Comparison of ENCODE assay signal across 12 cellular contexts in genomic region chr4:168796362-168797106, GRCh38.
DNase-seq lines count a peak whose midpoint lies in the region; FAIRE-seq and TF ChIP-seq lines count a peak whose summit lies in the region.
"Had no signal": no experiment of that assay in that cellular context is flagged by ENCODE, and none has a peak within 500 bp of the region (broad histone marks: within the 10 kb centered on the region; RNA-seq: fewer than 3 reads in every experiment).

No MANE protein-coding gene starts in this region.

- H3K9ac ChIP-seq in astrocyte (ENCODE audit: low read length) (peak overlapping the region; percentile 81), smooth muscle cell (ENCODE audit: low read depth) (peak overlapping the region; percentile 87)

- H3K4me2 ChIP-seq in astrocyte (ENCODE audit: low read length) (peak overlapping the region; percentile 71), smooth muscle cell (peak overlapping the region; percentile 56), OCI-LY7 (ENCODE audit: low read length) (no peak overlapping the region)

- no peaks in the 10 kb centered on the region for H3K27me3 ChIP-seq in astrocyte (ENCODE audit: insufficient read depth, low read length)
- no peaks in the 10 kb centered on the region for H3K27me3 ChIP-seq in smooth muscle cell (ENCODE audit: low read depth)
- no peaks in the 10 kb centered on the region for H3K27me3 ChIP-seq in effector memory CD4-positive, alpha-beta T cell (replicated peaks; ENCODE audit: control insufficient read depth, insufficient read depth, low read length, poor library complexity, severe bottlenecking)

- H3K27ac Mint-ChIP-seq in astrocyte (ENCODE audit: unreplicated experiment) = peak overlapping the region; percentile 97
- H3K27ac Mint-ChIP-seq: effector memory CD8-positive, alpha-beta T cell; T-cell had no signal

- H3K4me1 ChIP-seq in astrocyte (ENCODE audit: insufficient read depth, low read length) (peaks cover 29% of the 10 kb centered on the region), smooth muscle cell (ENCODE audit: low read depth) (peaks cover 24% of the 10 kb centered on the region), OCI-LY7 (ENCODE audit: insufficient read depth, low read length, poor library complexity, severe bottlenecking) (no peaks in the 10 kb centered on the region)
- no peaks in the 10 kb centered on the region for H3K4me1 ChIP-seq in effector memory CD4-positive, alpha-beta T cell (ENCODE audit: control insufficient read depth, insufficient read depth, low read length, poor library complexity, severe bottlenecking)

- H3K4me1 Mint-ChIP-seq in astrocyte (ENCODE audit: low read depth, unreplicated experiment) = peaks cover 71% of the 10 kb centered on the region
- H3K4me1 Mint-ChIP-seq: T-cell had no signal

- H3K4me3 ChIP-seq in astrocyte (ENCODE audit: insufficient read depth, low read depth, low read length) = no peak overlapping the region
- peak overlapping the region; percentile 3 for H3K4me3 ChIP-seq in smooth muscle cell
- no peak overlapping the region for H3K4me3 ChIP-seq in effector memory CD4-positive, alpha-beta T cell (ENCODE audit: insufficient read depth, low read depth, low read length, poor library complexity, severe bottlenecking)
- H3K4me3 ChIP-seq in OCI-LY7 (ENCODE audit: low read depth, low read length, poor library complexity, severe bottlenecking) = no peak overlapping the region

- TF ChIP-seq CTCF in astrocyte (IDR thresholded peaks at IDR 0.05; ENCODE audit: insufficient read depth, low read depth, low read length) (no peak), smooth muscle cell (IDR thresholded peaks at IDR 0.05; ENCODE audit: borderline replicate concordance, insufficient read depth, poor library complexity, severe bottlenecking) (no peak), OCI-LY7 (conservative IDR thresholded peaks at IDR 0.05; ENCODE audit: low read length) (no peak)

- H3K36me3 ChIP-seq in astrocyte (ENCODE audit: insufficient read depth, low read length) (no peaks in the 10 kb centered on the region), smooth muscle cell (ENCODE audit: low read depth) (no peaks in the 10 kb centered on the region), OCI-LY7 (ENCODE audit: insufficient read depth, low read length) (no peaks in the 10 kb centered on the region)
- no peaks in the 10 kb centered on the region for H3K36me3 ChIP-seq in effector memory CD4-positive, alpha-beta T cell (ENCODE audit: control insufficient read depth, insufficient read depth, low read length)

- FAIRE-seq in astrocyte (lab: Jason Lieb, UNC) = peak; percentile 98

- peaks cover 19% of the 10 kb centered on the region for H3K36me3 Mint-ChIP-seq in astrocyte (ENCODE audit: low read depth, unreplicated experiment)
- H3K36me3 Mint-ChIP-seq: T-cell had no signal

- DNase-seq in HK-2 (ENCODE audit: unreplicated experiment) = peak; percentile 49
- DNase-seq in astrocyte (ENCODE audit: low read depth) = peak; percentile 94
- peak; percentile 95 for DNase-seq in iris pigment epithelial cell (ENCODE audit: low read depth)
- DNase-seq in smooth muscle cell (lab: John Stamatoyannopoulos, UW; ENCODE audit: unreplicated experiment) = no peak
- DNase-seq in effector memory CD4-positive, alpha-beta T cell = no peak
- DNase-seq in AG20443 (ENCODE audit: low spot score) = no peak
- no peak for DNase-seq in OCI-LY7 (ENCODE audit: low spot score)
- DNase-seq in GOT3 (lab: John Stamatoyannopoulos, UW) = no peak
- DNase-seq: effector memory CD8-positive, alpha-beta T cell; mesendoderm; NCI-H1105; T-cell had no signal

- no peaks in the 10 kb centered on the region for H3K9me3 ChIP-seq in astrocyte (ENCODE audit: insufficient read depth, low read depth, low read length)
- no peaks in the 10 kb centered on the region for H3K9me3 ChIP-seq in smooth muscle cell (replicated peaks; ENCODE audit: low read depth)
- H3K9me3 ChIP-seq in effector memory CD4-positive, alpha-beta T cell (ENCODE audit: control insufficient read depth, low read length) = no peaks in the 10 kb centered on the region
- H3K9me3 ChIP-seq in OCI-LY7 (ENCODE audit: low read length) = no peaks in the 10 kb centered on the region

- peaks cover 26% of the 10 kb centered on the region for H3K79me2 ChIP-seq in astrocyte (ENCODE audit: insufficient read depth, low read length)
- peaks cover 83% of the 10 kb centered on the region for H3K79me2 ChIP-seq in smooth muscle cell (ENCODE audit: low read depth)
- no peaks in the 10 kb centered on the region for H3K79me2 ChIP-seq in OCI-LY7 (ENCODE audit: insufficient read depth, low read depth, low read length)

- H3K27ac ChIP-seq in astrocyte (ENCODE audit: low read depth, low read length) (peak overlapping the region; percentile 97), smooth muscle cell (ENCODE audit: low read depth) (peak overlapping the region; percentile 98), OCI-LY7 (ENCODE audit: low read depth, low read length, poor library complexity, severe bottlenecking) (no peak overlapping the region)
- H3K27ac ChIP-seq in effector memory CD4-positive, alpha-beta T cell (ENCODE audit: insufficient read depth, low read length, poor library complexity, severe bottlenecking) = no peak overlapping the region

- POLR2A ChIA-PET in OCI-LY7 (lab: Charles Lee) = no interaction called here

- peak overlapping the region; percentile 22 for H3K4me3 Mint-ChIP-seq in astrocyte (ENCODE audit: unreplicated experiment)
- H3K4me3 Mint-ChIP-seq: effector memory CD8-positive, alpha-beta T cell; T-cell had no signal

- CTCF ChIA-PET in OCI-LY7 (lab: Charles Lee; ENCODE audit: unreplicated experiment) = no interaction called here

- peaks cover 22% of the 10 kb centered on the region for H3F3A ChIP-seq in smooth muscle cell (ENCODE audit: low read depth)

- H4K20me1 ChIP-seq in astrocyte (ENCODE audit: insufficient read depth, low read length) (no peaks in the 10 kb centered on the region), smooth muscle cell (ENCODE audit: low read depth) (no peaks in the 10 kb centered on the region), OCI-LY7 (ENCODE audit: insufficient read depth, low read length) (no peaks in the 10 kb centered on the region)

- no peaks in the 10 kb centered on the region for H3K9me2 ChIP-seq in OCI-LY7 (ENCODE audit: insufficient read depth, low read length)

- no peaks in the 10 kb centered on the region for H3K27me3 Mint-ChIP-seq in astrocyte (ENCODE audit: low read depth, unreplicated experiment)

- no TSS peak for BruUV-seq in OCI-LY7 (replicated peaks; lab: Mats Ljungman, UMichigan)

- H2AFZ ChIP-seq in astrocyte (ENCODE audit: low read depth, low read length) = no peak overlapping the region
- no peak overlapping the region for H2AFZ ChIP-seq in smooth muscle cell (ENCODE audit: low read depth)
- no peak overlapping the region for H2AFZ ChIP-seq in OCI-LY7 (ENCODE audit: low read length)

- H3K9me3 Mint-ChIP-seq in astrocyte (ENCODE audit: unreplicated experiment) = no peaks in the 10 kb centered on the region
- H3K9me3 Mint-ChIP-seq: effector memory CD8-positive, alpha-beta T cell; T-cell had no signal

- 34% methylated on average over 5 of the region's 5 CpGs for WGBS in smooth muscle cell (ENCODE audit: low lambda C conversion rate)

- intact Hi-C loops in OCI-LY7 (cut with micrococcal nuclease; ENCODE audit: unreplicated experiment) = no loop called here

Comparison
In these comparisons a context has a peak if more than half of its experiments do, and no peak if none do; other contexts are left out.
1. DNase-seq: peak in HK-2 (single experiment), astrocyte (single experiment) and iris pigment epithelial cell (single experiment); none in smooth muscle cell (single experiment), effector memory CD4-positive, alpha-beta T cell (0 of 3), AG20443 (single experiment), OCI-LY7 (single experiment) and GOT3 (single experiment).
2. H3K27ac ChIP-seq: peak in astrocyte (single experiment) and smooth muscle cell (single experiment); none in effector memory CD4-positive, alpha-beta T cell (single experiment) and OCI-LY7 (single experiment).